ENCODE assay signal across 1 cellular context in genomic region chr1:206075786-206076725, GRCh38.
TF ChIP-seq lines count a peak whose summit lies in the region.

No MANE protein-coding gene starts in this region.

TF ChIP-seq in WTC11, 78 proteins besides CTCF, POLR2A, EP300 and RAD21:
- no peak for TF ChIP-seq ZNF423 (CRISPR knock-in tag; IDR thresholded peaks at IDR 0.05)
- TF ChIP-seq ZNF425 (CRISPR knock-in tag; conservative IDR thresholded peaks at IDR 0.05) = no peak
- TF ChIP-seq ZNF121 (CRISPR knock-in tag; IDR thresholded peaks at IDR 0.05) = no peak
- no peak for TF ChIP-seq ZNF219 (CRISPR knock-in tag; IDR thresholded peaks at IDR 0.05; ENCODE audit: borderline replicate concordance)
- no peak for TF ChIP-seq ZNF232 (CRISPR knock-in tag; IDR thresholded peaks at IDR 0.05)
- TF ChIP-seq ZMAT4 (CRISPR knock-in tag; IDR thresholded peaks at IDR 0.05) = no peak
- no peak for TF ChIP-seq JAZF1 (CRISPR knock-in tag; IDR thresholded peaks at IDR 0.05)
